ENCODE assay signal across 8 cellular contexts in genomic region chr2:219522111-219523030, GRCh38. TPM values are rescaled to one million over a fixed set of nuclear protein-coding genes. Genes with fewer than 3 reads are reported as not detected.
DNase-seq lines count a peak whose midpoint lies in the region; ATAC-seq lines count a peak whose summit lies in the region.

No MANE protein-coding gene starts in this region.

- peak; percentile 77 for DNase-seq in AG08396 (ENCODE audit: low spot score)
- DNase-seq in HT1080 (ENCODE audit: low read depth): peak; percentile 70
- DNase-seq in central memory CD8-positive, alpha-beta T cell (ENCODE audit: low spot score in 2 of 2): no peak
- peak; percentile 78 for DNase-seq in mesendoderm
- no peak for DNase-seq in NCI-H2081 treated with DMSO at 0.1 percent for 48 hours (lab: John Stamatoyannopoulos, UW)
- DNase-seq in stimulated activated CD4-positive, alpha-beta T cell treated with anti-CD3 and anti-CD28 coated beads, Interleukin-4, amount 100 ng/mL, for 1 hour: no peak

- H3K23ac ChIP-seq in mesendoderm (ENCODE audit: low read length): no peak overlapping the region

- no CpG with 5 or more reads among the region's 70 CpGs for WGBS in mesendoderm (ENCODE audit: extremely low coverage, insufficient coverage, low lambda C conversion rate)

- H3K79me1 ChIP-seq in mesendoderm (ENCODE audit: low read length): no peaks in the 10 kb centered on the region

- H3K27me3 Mint-ChIP-seq in central memory CD8-positive, alpha-beta T cell: peaks cover 95% of the 10 kb centered on the region

- no peak overlapping the region for H3K27ac Mint-ChIP-seq in central memory CD8-positive, alpha-beta T cell (ENCODE audit: low read depth)

- H3K79me2 ChIP-seq in mesendoderm (ENCODE audit: control insufficient read depth, insufficient read depth, low read length): no peaks in the 10 kb centered on the region

- H3K27me3 ChIP-seq in mesendoderm (ENCODE audit: insufficient read depth, low read length, poor library complexity): no peaks in the 10 kb centered on the region

- ATAC-seq in central memory CD8-positive, alpha-beta T cell (replicated peaks; ENCODE audit: extremely low read depth, poor library complexity, severe bottlenecking): no peak
- ATAC-seq in GM21423 (IDR thresholded peaks at IDR 0.05; ENCODE audit: unreplicated experiment): no peak
- ATAC-seq in GM19351 (IDR thresholded peaks at IDR 0.05; ENCODE audit: unreplicated experiment): no peak

- peak overlapping the region; percentile 10 for H3K27ac ChIP-seq in mesendoderm (ENCODE audit: low read depth, low read length)

- no peaks in the 10 kb centered on the region for H3K9me3 Mint-ChIP-seq in central memory CD8-positive, alpha-beta T cell

- peak overlapping the region; percentile 44 for H3K9ac ChIP-seq in mesendoderm (ENCODE audit: low read length)

- H3K36me3 Mint-ChIP-seq in central memory CD8-positive, alpha-beta T cell (ENCODE audit: insufficient read depth): peaks cover 4% of the 10 kb centered on the region

- peaks cover 11% of the 10 kb centered on the region for H3K4me1 ChIP-seq in mesendoderm (ENCODE audit: control insufficient read depth, low read depth, low read length)

- peaks cover 9% of the 10 kb centered on the region for H3K4me1 Mint-ChIP-seq in central memory CD8-positive, alpha-beta T cell

- H3K36me3 ChIP-seq in mesendoderm (ENCODE audit: control insufficient read depth, insufficient read depth, low read length): no peaks in the 10 kb centered on the region

- H2BK120ac ChIP-seq in mesendoderm (ENCODE audit: low read depth, low read length): no peak overlapping the region

- no peak overlapping the region for H2AK5ac ChIP-seq in mesendoderm (ENCODE audit: low read length)

- peak overlapping the region; percentile 80 for H3K56ac ChIP-seq in mesendoderm (ENCODE audit: low read length)

- peak overlapping the region; percentile 28 for H3K4me2 ChIP-seq in mesendoderm (ENCODE audit: low read length)

- H3K4me3 Mint-ChIP-seq in central memory CD8-positive, alpha-beta T cell: peak overlapping the region; percentile 1

- no peak overlapping the region for H4K5ac ChIP-seq in mesendoderm (ENCODE audit: low read length)

- H3K4me3 ChIP-seq in mesendoderm (ENCODE audit: low read length): no peak overlapping the region

- peak overlapping the region; percentile 46 for H3K18ac ChIP-seq in mesendoderm (ENCODE audit: low read length)

- no peak overlapping the region for H2BK5ac ChIP-seq in mesendoderm (ENCODE audit: low read length)

- H4K8ac ChIP-seq in mesendoderm (ENCODE audit: low read depth, low read length): no peak overlapping the region

- peak overlapping the region; percentile 66 for H3K4ac ChIP-seq in mesendoderm (ENCODE audit: low read depth, low read length)

- H2BK15ac ChIP-seq in mesendoderm (replicated peaks; ENCODE audit: low read depth): no peak overlapping the region

RNA-seq across cellular contexts. Expression of gene ASIC4, which starts 8.1 kb away (rescaled TPM):
- total RNA-seq in HT1080 (2014; rRNA removed; shearing (Covaris generic)): not detected in 2 replicates
- polyA plus RNA-seq in HT1080 (2015; cell fraction: cytosol; rRNA removed): not detected in 2 replicates
- 0.03 TPM in 1 of 2 replicates, not detected in the other for polyA plus RNA-seq in HT1080 (2015; cell fraction: nucleus; rRNA removed)
- polyA plus RNA-seq in mesendoderm (2013, experiment 1 of 2): not detected
- 0.01 TPM for polyA plus RNA-seq in mesendoderm (2013, experiment 2 of 2)

RNA-seq across cellular contexts. Expression of gene CHPF, which starts 21.2 kb away (rescaled TPM):
- 126 and 132 TPM in 2 replicates for total RNA-seq in HT1080 (2014; rRNA removed; shearing (Covaris generic))
- polyA plus RNA-seq in HT1080 (2015; cell fraction: cytosol; rRNA removed): 144 and 151 TPM in 2 replicates
- polyA plus RNA-seq in HT1080 (2015; cell fraction: nucleus; rRNA removed): 126 and 139 TPM in 2 replicates
- polyA plus RNA-seq in mesendoderm (2013, experiment 1 of 2): 50.4 TPM
- polyA plus RNA-seq in mesendoderm (2013, experiment 2 of 2): 50.4 TPM

RNA-seq across cellular contexts. Expression of gene TMEM198, which starts 21.5 kb away (rescaled TPM):
- 1.8 and 2.0 TPM in 2 replicates for total RNA-seq in HT1080 (2014; rRNA removed; shearing (Covaris generic))
- polyA plus RNA-seq in HT1080 (2015; cell fraction: cytosol; rRNA removed): 1.5 and 1.9 TPM in 2 replicates
- 18.7 and 20.0 TPM in 2 replicates for polyA plus RNA-seq in HT1080 (2015; cell fraction: nucleus; rRNA removed)
- polyA plus RNA-seq in mesendoderm (2013, experiment 1 of 2): 3.7 TPM
- 3.7 TPM for polyA plus RNA-seq in mesendoderm (2013, experiment 2 of 2)

RNA-seq across cellular contexts. Expression of gene GMPPA, which starts 23.7 kb away (rescaled TPM):
- 40.0 and 47.8 TPM in 2 replicates for total RNA-seq in HT1080 (2014; rRNA removed; shearing (Covaris generic))
- 30.3 and 32.2 TPM in 2 replicates for polyA plus RNA-seq in HT1080 (2015; cell fraction: cytosol; rRNA removed)
- polyA plus RNA-seq in HT1080 (2015; cell fraction: nucleus; rRNA removed): 57.6 and 61.8 TPM in 2 replicates
- 20.4 TPM for polyA plus RNA-seq in mesendoderm (2013, experiment 1 of 2)
- polyA plus RNA-seq in mesendoderm (2013, experiment 2 of 2): 20.2 TPM

RNA-seq across cellular contexts. Expression of gene OBSL1, which starts 49.0 kb away (rescaled TPM):
- 71.0 and 80.8 TPM in 2 replicates for total RNA-seq in HT1080 (2014; rRNA removed; shearing (Covaris generic))
- polyA plus RNA-seq in HT1080 (2015; cell fraction: cytosol; rRNA removed): 49.2 and 49.6 TPM in 2 replicates
- polyA plus RNA-seq in HT1080 (2015; cell fraction: nucleus; rRNA removed): 158 and 169 TPM in 2 replicates
- 51.2 TPM for polyA plus RNA-seq in mesendoderm (2013, experiment 1 of 2)
- 51.9 TPM for polyA plus RNA-seq in mesendoderm (2013, experiment 2 of 2)

Comparison
In these comparisons a context has a peak if more than half of its experiments do, and no peak if none do; other contexts are left out.
1. DNase-seq: peak in AG08396 (single experiment), HT1080 (single experiment) and mesendoderm (single experiment); none in central memory CD8-positive, alpha-beta T cell (0 of 2), NCI-H2081 treated with DMSO at 0.1 percent for 48 hours (single experiment) and stimulated activated CD4-positive, alpha-beta T cell treated with anti-CD3 and anti-CD28 coated beads, Interleukin-4, amount 100 ng/mL, for 1 hour (single experiment).